In genomic region chr10:100977436-100977835, GRCh38 we compare ENCODE assay signal across 23 cellular contexts.
"Had no signal": no experiment of that assay in that cellular context is flagged by ENCODE, and none has a peak within 500 bp of the region (broad histone marks: within the 10 kb centered on the region; RNA-seq: fewer than 3 reads in every experiment).

No MANE protein-coding gene starts in this region.

- H3K9me3 ChIP-seq: left ventricle myocardium inferior, neutrophil, ovary, psoas muscle, right atrium auricular region, thoracic aorta, upper lobe of left lung had no signal

- H3K4me1 ChIP-seq: left ventricle myocardium inferior, psoas muscle, right atrium auricular region, upper lobe of left lung had no signal

- H3K36me3 ChIP-seq: ovary had no signal

- H3K27ac Mint-ChIP-seq: activated CD4-positive, alpha-beta T cell treated with anti-CD3 and anti-CD28 coated beads, Interleukin-2, amount 10 ng/mL, durations not matched to agents 7 days and 5 days; activated naive CD8-positive, alpha-beta T cell treated with anti-CD3 and anti-CD28 coated beads, Interleukin-2, amount 50 U/mL, for 24 hours; activated T-helper 1 cell treated with anti-CD3 and anti-CD28 coated beads, Interleukin-12 subunit alpha, Interleukin-12 subunit beta, Interleukin-2, Interleukin-4 antibody, amounts not matched to agents 30 ng/mL and 10 ng/mL and 1 ng/mL, durations not matched to agents 14 hours and 24 hours and 36 hours; immature natural killer cell; mesothelial cell of epicardium; stimulated activated naive B cell treated with anti-CD40 and anti-IgM and Interleukin-4, amounts not matched to agents 10 μg/mL and 1 μg/mL and 100 μg/mL, for 72 hours; T-helper 2 cell treated with Interferon-gamma antibody and Interleukin-4, amounts not matched to agents 5 μg/mL and 100 μg/mL, for 36 hours had no signal

- H3K4me1 Mint-ChIP-seq: activated CD4-positive, alpha-beta T cell treated with anti-CD3 and anti-CD28 coated beads, Interleukin-2, amount 10 ng/mL, durations not matched to agents 7 days and 5 days; immature natural killer cell; stimulated activated naive B cell treated with anti-CD40 and anti-IgM and Interleukin-4, amounts not matched to agents 10 μg/mL and 1 μg/mL and 100 μg/mL, for 72 hours had no signal

- H3K4me3 Mint-ChIP-seq: activated CD4-positive, alpha-beta T cell treated with anti-CD3 and anti-CD28 coated beads, Interleukin-2, amount 10 ng/mL, durations not matched to agents 7 days and 5 days; activated naive CD8-positive, alpha-beta T cell treated with anti-CD3 and anti-CD28 coated beads, Interleukin-2, amount 50 U/mL, for 24 hours; activated T-helper 1 cell treated with anti-CD3 and anti-CD28 coated beads, Interleukin-12 subunit alpha, Interleukin-12 subunit beta, Interleukin-2, Interleukin-4 antibody, amounts not matched to agents 30 ng/mL and 10 ng/mL and 1 ng/mL, durations not matched to agents 14 hours and 24 hours and 36 hours; immature natural killer cell; mesothelial cell of epicardium; naive thymus-derived CD8-positive, alpha-beta T cell; stimulated activated naive B cell treated with anti-CD40 and anti-IgM and Interleukin-4, amounts not matched to agents 10 μg/mL and 1 μg/mL and 100 μg/mL, for 72 hours; T-helper 2 cell treated with Interferon-gamma antibody and Interleukin-4, amounts not matched to agents 5 μg/mL and 100 μg/mL, for 36 hours had no signal

- DNase-seq: activated gamma-delta T cell; activated naive CD4-positive, alpha-beta T cell treated with anti-CD3 and anti-CD28 coated beads, Interleukin-2, amount 50 U/mL, for 16 hours; activated naive CD8-positive, alpha-beta T cell treated with anti-CD3 and anti-CD28 coated beads, Interleukin-2, amount 50 U/mL, for 24 hours; dermis blood vessel endothelial cell; effector CD8-positive, alpha-beta T cell; foreskin melanocyte; immature natural killer cell; kidney glomerular epithelial cell; left ventricle myocardium inferior; naive thymus-derived CD8-positive, alpha-beta T cell; stimulated activated naive B cell treated with anti-CD40 and anti-IgM and Interleukin-4, amounts not matched to agents 10 μg/mL and 1 μg/mL and 100 μg/mL, for 72 hours; upper lobe of left lung had no signal

- H3K4me3 ChIP-seq: left ventricle myocardium inferior, ovary, psoas muscle, right atrium auricular region, thoracic aorta, upper lobe of left lung had no signal

- ATAC-seq: activated CD4-positive, CD25-positive, alpha-beta regulatory T cell treated with anti-CD3 and anti-CD28 coated beads, Interleukin-2, amount 50 U/mL, for 24 hours; activated naive CD8-positive, alpha-beta T cell treated with anti-CD3 and anti-CD28 coated beads, Interleukin-2, amount 50 U/mL, for 24 hours; naive thymus-derived CD8-positive, alpha-beta T cell; psoas muscle; stimulated activated naive B cell treated with anti-CD40 and anti-IgM and Interleukin-4, amounts not matched to agents 10 μg/mL and 1 μg/mL and 100 μg/mL, for 72 hours had no signal

- H3K27me3 ChIP-seq: neutrophil, ovary, right atrium auricular region, upper lobe of left lung had no signal

- H3K27ac ChIP-seq: left ventricle myocardium inferior, neutrophil, ovary, psoas muscle, right atrium auricular region, thoracic aorta, upper lobe of left lung, VCaP had no signal

- H3K9me3 Mint-ChIP-seq: activated CD4-positive, alpha-beta T cell treated with anti-CD3 and anti-CD28 coated beads, Interleukin-2, amount 10 ng/mL, durations not matched to agents 7 days and 5 days; activated naive CD8-positive, alpha-beta T cell treated with anti-CD3 and anti-CD28 coated beads, Interleukin-2, amount 50 U/mL, for 24 hours; activated T-helper 1 cell treated with anti-CD3 and anti-CD28 coated beads, Interleukin-12 subunit alpha, Interleukin-12 subunit beta, Interleukin-2, Interleukin-4 antibody, amounts not matched to agents 30 ng/mL and 10 ng/mL and 1 ng/mL, durations not matched to agents 14 hours and 24 hours and 36 hours; immature natural killer cell; mesothelial cell of epicardium; naive thymus-derived CD8-positive, alpha-beta T cell; stimulated activated naive B cell treated with anti-CD40 and anti-IgM and Interleukin-4, amounts not matched to agents 10 μg/mL and 1 μg/mL and 100 μg/mL, for 72 hours; T-helper 2 cell treated with Interferon-gamma antibody and Interleukin-4, amounts not matched to agents 5 μg/mL and 100 μg/mL, for 36 hours had no signal
